ENCODE assay signal across 1 cellular context in genomic region chr3:47802734-47803477, GRCh38.
TF ChIP-seq lines count a peak whose summit lies in the region.

Gene DHX30 (plus strand): TSS chr3:47803138. CDS start chr3:47810684, 7,546 bp downstream.

TF ChIP-seq in GM23338, 12 proteins besides CTCF, POLR2A, EP300 and RAD21 (continued from another document):
- TF ChIP-seq, protein P1, sequence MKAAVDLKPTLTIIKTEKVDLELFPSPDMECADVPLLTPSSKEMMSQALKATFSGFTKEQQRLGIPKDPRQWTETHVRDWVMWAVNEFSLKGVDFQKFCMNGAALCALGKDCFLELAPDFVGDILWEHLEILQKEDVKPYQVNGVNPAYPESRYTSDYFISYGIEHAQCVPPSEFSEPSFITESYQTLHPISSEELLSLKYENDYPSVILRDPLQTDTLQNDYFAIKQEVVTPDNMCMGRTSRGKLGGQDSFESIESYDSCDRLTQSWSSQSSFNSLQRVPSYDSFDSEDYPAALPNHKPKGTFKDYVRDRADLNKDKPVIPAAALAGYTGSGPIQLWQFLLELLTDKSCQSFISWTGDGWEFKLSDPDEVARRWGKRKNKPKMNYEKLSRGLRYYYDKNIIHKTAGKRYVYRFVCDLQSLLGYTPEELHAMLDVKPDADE (IDR thresholded peaks at IDR 0.05), result peak; percentile 85
- TF ChIP-seq EZH2phosphoT487 (IDR thresholded peaks at IDR 0.05; ENCODE audit: unreplicated experiment), result no peak
